Comparison of ENCODE assay signal across 15 cellular contexts in genomic region chr5:56849671-56850070, GRCh38. TPM values are rescaled to one million over a fixed set of nuclear protein-coding genes. Genes with fewer than 3 reads are reported as not detected.
DNase-seq lines count a peak whose midpoint lies in the region; ATAC-seq and TF ChIP-seq lines count a peak whose summit lies in the region.
"Had no signal": no experiment of that assay in that cellular context is flagged by ENCODE, and none has a peak within 500 bp of the region (broad histone marks: within the 10 kb centered on the region; RNA-seq: fewer than 3 reads in every experiment).

No MANE protein-coding gene starts in this region.

- H3K4me3 Mint-ChIP-seq in stimulated activated naive CD8-positive, alpha-beta T cell treated with anti-CD3 and anti-CD28 coated beads, Interleukin-15, Interleukin-2, amounts not matched to agents 100 ng/mL and 50 ng/mL, for 24 hours = peak overlapping the region; percentile 57
- H3K4me3 Mint-ChIP-seq in activated B cell treated with CpG ODN at 0.5 μM for 24 hours = no peak overlapping the region
- H3K4me3 Mint-ChIP-seq in immature natural killer cell = peak overlapping the region; percentile 29 to 85 (median 68)

- no peaks in the 10 kb centered on the region for H3K27me3 Mint-ChIP-seq in stimulated activated naive CD8-positive, alpha-beta T cell treated with anti-CD3 and anti-CD28 coated beads, Interleukin-15, Interleukin-2, amounts not matched to agents 100 ng/mL and 50 ng/mL, for 24 hours
- no peaks in the 10 kb centered on the region for H3K27me3 Mint-ChIP-seq in activated B cell treated with CpG ODN at 0.5 μM for 24 hours
- H3K27me3 Mint-ChIP-seq in immature natural killer cell (ENCODE audit: low read depth in 3 of 3) = peaks cover 0 to 2% (median 0%) of the 10 kb centered on the region in 3 donors

- ATAC-seq in stimulated activated naive CD8-positive, alpha-beta T cell treated with anti-CD3 and anti-CD28 coated beads, Interleukin-15, Interleukin-2, amounts not matched to agents 100 U/mL and 50 U/mL, for 24 hours = no peak
- ATAC-seq in activated B cell treated with CpG ODN at 0.5 μM for 24 hours (ENCODE audit: low read depth) = no peak
- ATAC-seq in HG03565 (IDR thresholded peaks at IDR 0.05; ENCODE audit: unreplicated experiment) = no peak

- CTCF ChIA-PET in activated B cell treated with CpG ODN at 0.5 μM for 24 hours (lab: Charles Lee) = no interaction called here

- peaks cover 92% of the 10 kb centered on the region for H3K4me1 Mint-ChIP-seq in stimulated activated naive CD8-positive, alpha-beta T cell treated with anti-CD3 and anti-CD28 coated beads, Interleukin-15, Interleukin-2, amounts not matched to agents 100 ng/mL and 50 ng/mL, for 24 hours (ENCODE audit: low read depth)
- H3K4me1 Mint-ChIP-seq in activated B cell treated with CpG ODN at 0.5 μM for 24 hours (peaks cover 96% of the 10 kb centered on the region), immature natural killer cell (peaks cover 84 to 96% of the 10 kb centered on the region in 2 donors)

- intact Hi-C loops in activated B cell treated with CpG ODN at 0.5 μM for 24 hours (cut with micrococcal nuclease) = loop anchor here (5.0 kb wide), 1 partner anchor 912 kb away; no protein-coding TSS in a partner anchor

- no peak for DNase-seq in stimulated activated naive CD8-positive, alpha-beta T cell treated with anti-CD3 and anti-CD28 coated beads, Interleukin-15, Interleukin-2, amounts not matched to agents 100 U/mL and 50 U/mL, for 24 hours
- DNase-seq in activated B cell treated with CpG ODN at 0.5 μM for 24 hours (no peak), immature natural killer cell (peak; percentile 13 to 40 (median 20)), occipital lobe (lab: John Stamatoyannopoulos, UW) (no peak), RKO (ENCODE audit: low spot score) (no peak)
- no peak for DNase-seq in effector CD8-positive, alpha-beta T cell (lab: John Stamatoyannopoulos, UW)
- DNase-seq: dermis blood vessel endothelial cell; DMS53; esophagus squamous epithelium; GOT3; KG1; sigmoid colon; stimulated activated CD4-positive, alpha-beta T cell treated with anti-CD3 and anti-CD28 coated beads, Interleukin-1b, Interleukin-23, amount 100 ng/mL, for 48 hours had no signal

- H3K36me3 Mint-ChIP-seq in stimulated activated naive CD8-positive, alpha-beta T cell treated with anti-CD3 and anti-CD28 coated beads, Interleukin-15, Interleukin-2, amounts not matched to agents 100 ng/mL and 50 ng/mL, for 24 hours (ENCODE audit: low read depth) = peaks cover 6% of the 10 kb centered on the region
- H3K36me3 Mint-ChIP-seq in activated B cell treated with CpG ODN at 0.5 μM for 24 hours (ENCODE audit: low read depth) = peaks cover 25% of the 10 kb centered on the region
- no peaks in the 10 kb centered on the region for H3K36me3 Mint-ChIP-seq in immature natural killer cell

- H3K27ac Mint-ChIP-seq in stimulated activated naive CD8-positive, alpha-beta T cell treated with anti-CD3 and anti-CD28 coated beads, Interleukin-15, Interleukin-2, amounts not matched to agents 100 ng/mL and 50 ng/mL, for 24 hours = peak overlapping the region; percentile 60
- H3K27ac Mint-ChIP-seq in activated B cell treated with CpG ODN at 0.5 μM for 24 hours (peak overlapping the region; percentile 3), immature natural killer cell (peak overlapping the region in 5 of 6 donors; percentile 74 to 88 (median 83))

- no peak for TF ChIP-seq CTCF in activated B cell treated with CpG ODN at 0.5 μM for 24 hours (IDR thresholded peaks at IDR 0.05)

- no peaks in the 10 kb centered on the region for H3K9me3 Mint-ChIP-seq in stimulated activated naive CD8-positive, alpha-beta T cell treated with anti-CD3 and anti-CD28 coated beads, Interleukin-15, Interleukin-2, amounts not matched to agents 100 ng/mL and 50 ng/mL, for 24 hours
- H3K9me3 Mint-ChIP-seq in activated B cell treated with CpG ODN at 0.5 μM for 24 hours = no peaks in the 10 kb centered on the region
- H3K9me3 Mint-ChIP-seq in immature natural killer cell = no peaks in the 10 kb centered on the region

- POLR2A ChIA-PET in activated B cell treated with CpG ODN at 0.5 μM for 24 hours (lab: Charles Lee) = no interaction called here

RNA-seq across cellular contexts. Expression of gene MAP3K1, which starts 34.3 kb away (rescaled TPM):
- total RNA-seq in activated B cell treated with CpG ODN at 0.5 μM for 24 hours = 92.8 and 102 TPM in 2 replicates
- 10 to 100 TPM in 2 of 3 donors, 1 to 10 TPM in 1; 5.8 to 16.7 (median 10.2) TPM for polyA plus RNA-seq in immature natural killer cell
- total RNA-seq in occipital lobe = 22.1 TPM

RNA-seq across cellular contexts. Expression of gene SETD9, which starts 59.7 kb away (rescaled TPM):
- total RNA-seq in activated B cell treated with CpG ODN at 0.5 μM for 24 hours (3.4 and 6.2 TPM in 2 replicates), occipital lobe (4.7 TPM)
- polyA plus RNA-seq in immature natural killer cell = 10 to 100 TPM in 2 of 3 donors, 1 to 10 TPM in 1; 4.3 to 14.1 (median 10.2) TPM

Comparison
In these comparisons a context has a peak if more than half of its experiments do, and no peak if none do; other contexts are left out.
1. H3K27ac Mint-ChIP-seq: peak in every context shown above with its lines; median percentile 83 in immature natural killer cell; 60 in stimulated activated naive CD8-positive, alpha-beta T cell treated with anti-CD3 and anti-CD28 coated beads, Interleukin-15, Interleukin-2, amounts not matched to agents 100 ng/mL and 50 ng/mL, for 24 hours; 3 in activated B cell treated with CpG ODN at 0.5 μM for 24 hours.
2. DNase-seq: peak in immature natural killer cell (3 of 3); none in stimulated activated naive CD8-positive, alpha-beta T cell treated with anti-CD3 and anti-CD28 coated beads, Interleukin-15, Interleukin-2, amounts not matched to agents 100 U/mL and 50 U/mL, for 24 hours (single experiment), activated B cell treated with CpG ODN at 0.5 μM for 24 hours (single experiment), occipital lobe (single experiment), RKO (single experiment) and effector CD8-positive, alpha-beta T cell (single experiment).